Comparison of ENCODE assay signal across 8 cellular contexts in the genomic region with DNA sequence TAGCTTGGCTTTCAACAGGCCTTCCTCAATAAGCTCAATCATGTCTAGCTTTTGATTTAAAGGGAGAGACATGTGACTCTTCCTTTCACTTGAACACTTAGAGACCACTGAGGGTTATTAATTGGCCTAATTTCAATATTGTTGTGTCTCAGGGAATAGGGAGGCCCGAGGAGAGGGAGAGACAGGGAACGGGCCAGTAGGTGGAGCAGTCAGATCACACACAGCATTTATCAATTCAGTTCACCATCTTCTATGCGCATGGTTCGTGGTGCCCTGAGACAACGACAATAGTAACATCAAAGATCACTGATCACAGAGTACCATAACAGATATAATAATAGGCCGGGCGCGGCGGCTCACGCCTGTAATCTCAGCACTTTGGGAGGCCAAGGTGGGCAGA. TPM values are rescaled to one million over a fixed set of nuclear protein-coding genes. Genes with fewer than 3 reads are reported as not detected.
DNase-seq lines count a peak whose midpoint lies in the region; ATAC-seq, FAIRE-seq and TF ChIP-seq lines count a peak whose summit lies in the region.

No MANE protein-coding gene starts in this region.

- H3K9me3 Mint-ChIP-seq in Calu3 (ENCODE audit: low read depth, unreplicated experiment), result no peaks in the 10 kb centered on the region
- H3K9me3 Mint-ChIP-seq in astrocyte (ENCODE audit: unreplicated experiment), result no peaks in the 10 kb centered on the region
- no peaks in the 10 kb centered on the region for H3K9me3 Mint-ChIP-seq in effector memory CD8-positive, alpha-beta T cell

- H3K27me3 ChIP-seq in MM.1S (replicated peaks; ENCODE audit: insufficient read depth, low read length) (no peaks in the 10 kb centered on the region), astrocyte (ENCODE audit: insufficient read depth, low read length) (no peaks in the 10 kb centered on the region), Karpas-422 (ENCODE audit: low read length) (no peaks in the 10 kb centered on the region)

- H3K4me3 ChIP-seq in MM.1S (ENCODE audit: low read length) (no peak overlapping the region), astrocyte (ENCODE audit: insufficient read depth, low read depth, low read length) (no peak overlapping the region), Karpas-422 (ENCODE audit: low read length) (no peak overlapping the region)

- CTCF ChIA-PET in Calu3 (lab: Charles Lee), result no interaction called here

- intact Hi-C loops in Calu3 (cut with micrococcal nuclease; ENCODE audit: unreplicated experiment) (loop anchor here (1.0 kb wide), 1 partner anchor 172 kb away; no protein-coding TSS in a partner anchor), left colon (cut with DNase I, micrococcal nuclease) (loop anchor here in 1 of 2 donors (10.0 kb wide), 1 partner anchor 170 kb away; no protein-coding TSS in a partner anchor)

- H3K27ac Mint-ChIP-seq in Calu3 (ENCODE audit: unreplicated experiment), result no peak overlapping the region
- H3K27ac Mint-ChIP-seq in astrocyte (ENCODE audit: unreplicated experiment), result no peak overlapping the region
- peak overlapping the region in 1 of 2 donors; percentile 56 for H3K27ac Mint-ChIP-seq in effector memory CD8-positive, alpha-beta T cell

- no peaks in the 10 kb centered on the region for H3K79me2 ChIP-seq in MM.1S (ENCODE audit: low read length)
- no peaks in the 10 kb centered on the region for H3K79me2 ChIP-seq in astrocyte (ENCODE audit: insufficient read depth, low read length)
- no peaks in the 10 kb centered on the region for H3K79me2 ChIP-seq in Karpas-422 (ENCODE audit: low read length)

- H3K27ac ChIP-seq in MM.1S (ENCODE audit: low read length), result no peak overlapping the region
- H3K27ac ChIP-seq in astrocyte (ENCODE audit: low read depth, low read length), result no peak overlapping the region
- H3K27ac ChIP-seq in Karpas-422 (ENCODE audit: low read length), result no peak overlapping the region

- H3K4me1 ChIP-seq in MM.1S (ENCODE audit: low read length) (no peaks in the 10 kb centered on the region), astrocyte (ENCODE audit: insufficient read depth, low read length) (no peaks in the 10 kb centered on the region), Karpas-422 (ENCODE audit: low read length) (peaks cover 8% of the 10 kb centered on the region)

- H3K9me3 ChIP-seq in MM.1S (replicated peaks; ENCODE audit: insufficient read depth, low read length) (no peaks in the 10 kb centered on the region), astrocyte (ENCODE audit: insufficient read depth, low read depth, low read length) (no peaks in the 10 kb centered on the region), Karpas-422 (ENCODE audit: low read length) (no peaks in the 10 kb centered on the region)

- no peak for TF ChIP-seq CTCF in Calu3 (IDR thresholded peaks at IDR 0.05; ENCODE audit: unreplicated experiment)
- peak; percentile 54 for TF ChIP-seq CTCF in MM.1S (IDR thresholded peaks at IDR 0.05; ENCODE audit: low read length)
- peak; percentile 15 for TF ChIP-seq CTCF in astrocyte (IDR thresholded peaks at IDR 0.05; ENCODE audit: insufficient read depth, low read depth, low read length)

- H3K36me3 ChIP-seq in MM.1S (replicated peaks; ENCODE audit: insufficient read depth, low read length) (no peaks in the 10 kb centered on the region), astrocyte (ENCODE audit: insufficient read depth, low read length) (peaks cover 2% of the 10 kb centered on the region), Karpas-422 (ENCODE audit: insufficient read depth, low read length) (no peaks in the 10 kb centered on the region)

- ATAC-seq in left colon (peak; percentile 92), HG03460 (IDR thresholded peaks at IDR 0.05; ENCODE audit: unreplicated experiment) (no peak)
- no peak for ATAC-seq in effector memory CD8-positive, alpha-beta T cell (replicated peaks)

- no peaks in the 10 kb centered on the region for H4K20me1 ChIP-seq in MM.1S (ENCODE audit: insufficient read depth, low read length)
- no peaks in the 10 kb centered on the region for H4K20me1 ChIP-seq in astrocyte (ENCODE audit: insufficient read depth, low read length)
- no peaks in the 10 kb centered on the region for H4K20me1 ChIP-seq in Karpas-422 (ENCODE audit: insufficient read depth, low read depth, low read length)

- H3K9ac ChIP-seq in MM.1S (ENCODE audit: low read length), result no peak overlapping the region
- H3K9ac ChIP-seq in astrocyte (ENCODE audit: low read length), result no peak overlapping the region
- no peak overlapping the region for H3K9ac ChIP-seq in Karpas-422 (ENCODE audit: low read length)

- no TSS peak for BruUV-seq in Calu3 (replicated peaks; lab: Mats Ljungman, UMichigan)

- H3K4me1 Mint-ChIP-seq in Calu3 (ENCODE audit: low read depth, unreplicated experiment) (no peaks in the 10 kb centered on the region), astrocyte (ENCODE audit: low read depth, unreplicated experiment) (no peaks in the 10 kb centered on the region)
- H3K4me1 Mint-ChIP-seq in effector memory CD8-positive, alpha-beta T cell (ENCODE audit: low read depth in 2 of 2), result peaks cover 0 to 3% of the 10 kb centered on the region in 2 donors

- H3K9me2 ChIP-seq in MM.1S (replicated peaks; ENCODE audit: insufficient read depth, low read length), result no peaks in the 10 kb centered on the region
- no peaks in the 10 kb centered on the region for H3K9me2 ChIP-seq in Karpas-422 (replicated peaks; ENCODE audit: insufficient read depth, low read length)

- H3F3A ChIP-seq in MM.1S (ENCODE audit: insufficient read depth, low read length), result no peaks in the 10 kb centered on the region

- H3K27me3 Mint-ChIP-seq in Calu3 (ENCODE audit: unreplicated experiment) (no peaks in the 10 kb centered on the region), astrocyte (ENCODE audit: low read depth, unreplicated experiment) (no peaks in the 10 kb centered on the region)
- no peaks in the 10 kb centered on the region for H3K27me3 Mint-ChIP-seq in effector memory CD8-positive, alpha-beta T cell

- H2AFZ ChIP-seq in MM.1S (ENCODE audit: low read length) (no peak overlapping the region), astrocyte (ENCODE audit: low read depth, low read length) (no peak overlapping the region), Karpas-422 (ENCODE audit: low read length) (no peak overlapping the region)

- no peak overlapping the region for H3K4me2 ChIP-seq in MM.1S (ENCODE audit: low read depth, low read length)
- H3K4me2 ChIP-seq in astrocyte (ENCODE audit: low read length), result no peak overlapping the region
- no peak overlapping the region for H3K4me2 ChIP-seq in Karpas-422 (ENCODE audit: low read depth, low read length, poor library complexity, severe bottlenecking)

- H3K36me3 Mint-ChIP-seq in Calu3 (ENCODE audit: insufficient read depth, unreplicated experiment), result peaks cover 4% of the 10 kb centered on the region
- no peaks in the 10 kb centered on the region for H3K36me3 Mint-ChIP-seq in astrocyte (ENCODE audit: low read depth, unreplicated experiment)
- H3K36me3 Mint-ChIP-seq in effector memory CD8-positive, alpha-beta T cell (ENCODE audit: insufficient read depth), result peaks cover under 1% of the 10 kb centered on the region

- H3K4me3 Mint-ChIP-seq in Calu3 (ENCODE audit: low read depth, unreplicated experiment) (no peak overlapping the region), astrocyte (ENCODE audit: unreplicated experiment) (no peak overlapping the region)
- H3K4me3 Mint-ChIP-seq in effector memory CD8-positive, alpha-beta T cell, result no peak overlapping the region

- DNase-seq in Calu3 (peak; percentile 26), MM.1S (peak; percentile 53), astrocyte (ENCODE audit: low read depth) (no peak), left colon (peak in 1 of 2 donors; percentile 57), cerebellar nuclear complex (lab: John Stamatoyannopoulos, UW) (no peak), Karpas-422 (no peak)
- DNase-seq in effector memory CD8-positive, alpha-beta T cell, result no peak

- peak; percentile 94 for FAIRE-seq in astrocyte (lab: Jason Lieb, UNC)

RNA-seq across cellular contexts. Expression of a gene that starts 17.8 kb away (rescaled TPM):
- total RNA-seq in Calu3 (2022), result 10.5 and 10.7 TPM in 2 replicates
- 6.2 and 8.6 TPM in 2 replicates for total RNA-seq in astrocyte
- total RNA-seq in left colon, result 10 to 100 TPM; 11.8 to 12.0 TPM
- 6.1 and 12.3 TPM in 2 replicates for total RNA-seq in Karpas-422 (2014; rRNA removed; shearing (Covaris generic); ENCODE audit: low replicate concordance)

Comparison
In these comparisons a context has a peak if more than half of its experiments do, and no peak if none do; other contexts are left out.
1. DNase-seq: peak in Calu3 (single experiment) and MM.1S (single experiment); none in astrocyte (single experiment), cerebellar nuclear complex (0 of 2), Karpas-422 (single experiment) and effector memory CD8-positive, alpha-beta T cell (0 of 3).